In genomic region chr7:24899905-24900304, GRCh38 we compare ENCODE assay signal across 16 cellular contexts.
DNase-seq lines count a peak whose midpoint lies in the region; ATAC-seq and TF ChIP-seq lines count a peak whose summit lies in the region.
"Had no signal": no experiment of that assay in that cellular context is flagged by ENCODE, and none has a peak within 500 bp of the region (broad histone marks: within the 10 kb centered on the region; RNA-seq: fewer than 3 reads in every experiment).

No MANE protein-coding gene starts in this region.

- H3K4me1 ChIP-seq in CD4-positive, CD25-positive, alpha-beta regulatory T cell (ENCODE audit: control insufficient read depth, insufficient read depth, low read length, poor library complexity, severe bottlenecking), result peaks cover 30% of the 10 kb centered on the region
- H3K4me1 ChIP-seq in GM23338 (ENCODE audit: insufficient read depth), result no peaks in the 10 kb centered on the region
- peaks cover 37% of the 10 kb centered on the region for H3K4me1 ChIP-seq in foreskin keratinocyte

- H3K36me3 Mint-ChIP-seq in CD4-positive, CD25-positive, alpha-beta regulatory T cell, result no peaks in the 10 kb centered on the region
- H3K36me3 Mint-ChIP-seq in GM23338 (ENCODE audit: low read depth), result 0 out of 3 replicates have a peak, but pooled peaks cover under 1% of the 10 kb centered on the region

- peaks cover 20% of the 10 kb centered on the region; the same call in 1 of the 2 replicates for H3K79me2 ChIP-seq in GM23338 (replicated peaks; ENCODE audit: insufficient read depth)

- no peaks in the 10 kb centered on the region for H3K9me3 ChIP-seq in CD4-positive, CD25-positive, alpha-beta regulatory T cell (ENCODE audit: control insufficient read depth in 2 of 2, low read length in 2 of 2)

- no peaks in the 10 kb centered on the region for H3K36me3 ChIP-seq in CD4-positive, CD25-positive, alpha-beta regulatory T cell (ENCODE audit: control insufficient read depth, insufficient read depth, low read length)
- H3K36me3 ChIP-seq in GM23338 (ENCODE audit: insufficient read depth), result no peaks in the 10 kb centered on the region

- no peaks in the 10 kb centered on the region; the same call in 1 of the 2 replicates for H4K20me1 ChIP-seq in GM23338 (replicated peaks; ENCODE audit: insufficient read depth)

- no peaks in the 10 kb centered on the region for H3K27me3 ChIP-seq in CD4-positive, CD25-positive, alpha-beta regulatory T cell (ENCODE audit: control insufficient read depth, insufficient read depth, low read length)
- H3K27me3 ChIP-seq in GM23338 (ENCODE audit: insufficient read depth), result no peaks in the 10 kb centered on the region
- H3K27me3 ChIP-seq in foreskin keratinocyte, result no peaks in the 10 kb centered on the region

- H2AFZ ChIP-seq in GM23338, result no peak overlapping the region

- ATAC-seq in CD4-positive, CD25-positive, alpha-beta regulatory T cell (ENCODE audit: low read depth in 2 of 2), result no peak
- ATAC-seq in GM19043 (IDR thresholded peaks at IDR 0.05; ENCODE audit: low read depth, unreplicated experiment) (peak; percentile 66), HG02678 (IDR thresholded peaks at IDR 0.05; ENCODE audit: unreplicated experiment) (peak; percentile 51), HG03457 (IDR thresholded peaks at IDR 0.05; ENCODE audit: unreplicated experiment) (peak; percentile 48), GM23338 (no peak), foreskin keratinocyte (no peak), left cardiac atrium (no peak)
- ATAC-seq: Right ventricle myocardium inferior had no signal

- TF ChIP-seq CTCF in GM23338 (conservative IDR thresholded peaks at IDR 0.05; ENCODE audit: low read depth in 2 of 2), result no peak
- no peak for TF ChIP-seq CTCF in foreskin keratinocyte (conservative IDR thresholded peaks at IDR 0.05)

- peaks cover 25 to 72% (median 55%) of the 10 kb centered on the region in 4 donors for H3K4me1 Mint-ChIP-seq in CD4-positive, CD25-positive, alpha-beta regulatory T cell
- peaks cover 4% of the 10 kb centered on the region; the same call in 2 of the 3 replicates for H3K4me1 Mint-ChIP-seq in GM23338

- H3K4me3 ChIP-seq in CD4-positive, CD25-positive, alpha-beta regulatory T cell (ENCODE audit: low read depth, low read length), result no peak overlapping the region
- no peak overlapping the region for H3K4me3 ChIP-seq in GM23338

- no peak overlapping the region for H3K4me3 Mint-ChIP-seq in CD4-positive, CD25-positive, alpha-beta regulatory T cell
- no peak overlapping the region for H3K4me3 Mint-ChIP-seq in GM23338

- DNase-seq in CD4-positive, CD25-positive, alpha-beta regulatory T cell, result no peak
- DNase-seq in GM23338 (ENCODE audit: low spot score) (no peak), foreskin keratinocyte (no peak), left cardiac atrium (no peak)
- DNase-seq in stimulated activated CD4-positive, alpha-beta T cell treated with anti-CD3 and anti-CD28 coated beads, Interleukin-2, amount 100 ng/mL, for 48 hours, result no peak
- DNase-seq: aorta, EL, foreskin melanocyte, MV-4-11, NCI-H510A treated with DMSO at 0.1 percent for 48 hours, small intestine had no signal

- no peaks in the 10 kb centered on the region for H3K27me3 Mint-ChIP-seq in CD4-positive, CD25-positive, alpha-beta regulatory T cell
- peaks cover 2% of the 10 kb centered on the region for H3K27me3 Mint-ChIP-seq in GM23338 (ENCODE audit: insufficient read depth, low read depth, poor library complexity)

- no peaks in the 10 kb centered on the region for H3K9me2 ChIP-seq in GM23338 (ENCODE audit: insufficient read depth)

- H3F3A ChIP-seq in GM23338 (replicated peaks; ENCODE audit: low read depth), result no peaks in the 10 kb centered on the region

- H3K27ac Mint-ChIP-seq in CD4-positive, CD25-positive, alpha-beta regulatory T cell, result peak overlapping the region in 2 of 3 donors; percentile 46 to 72
- H3K27ac Mint-ChIP-seq in GM23338, result no peak overlapping the region

- no peak overlapping the region for H3K27ac ChIP-seq in CD4-positive, CD25-positive, alpha-beta regulatory T cell (ENCODE audit: insufficient read depth, low read length, poor library complexity, severe bottlenecking)
- no peak overlapping the region for H3K27ac ChIP-seq in GM23338 (ENCODE audit: low read depth)
- H3K27ac ChIP-seq in foreskin keratinocyte, result no peak overlapping the region
- H3K27ac ChIP-seq: HL-60 had no signal

- H3K9me3 Mint-ChIP-seq in CD4-positive, CD25-positive, alpha-beta regulatory T cell, result no peaks in the 10 kb centered on the region
- H3K9me3 Mint-ChIP-seq in GM23338, result no peaks in the 10 kb centered on the region

- intact Hi-C loops in left cardiac atrium (cut with DNase I), result loop anchor here in 1 of 2 donors (5.0 kb wide), 2 partner anchors 72 to 172 kb away; no protein-coding TSS in a partner anchor

- no peak overlapping the region for H3K4me2 ChIP-seq in GM23338

TF ChIP-seq in GM23338, 12 proteins besides CTCF, POLR2A, EP300 and RAD21:
- TF ChIP-seq ZNF331 (CRISPR knock-in tag; IDR thresholded peaks at IDR 0.05; ENCODE audit: low read depth) (no peak), JUNB (IDR thresholded peaks at IDR 0.05; ENCODE audit: unreplicated experiment) (no peak), EZH2 (IDR thresholded peaks at IDR 0.05; ENCODE audit: low read depth, unreplicated experiment) (no peak), REST (IDR thresholded peaks at IDR 0.05; ENCODE audit: unreplicated experiment) (no peak), NANOG (IDR thresholded peaks at IDR 0.05; ENCODE audit: borderline replicate concordance) (no peak), POLR2AphosphoS5 (IDR thresholded peaks at IDR 0.05; ENCODE audit: low read depth) (no peak), EZH2phosphoT487 (IDR thresholded peaks at IDR 0.05; ENCODE audit: unreplicated experiment) (no peak)

Comparison
In these comparisons a context has a peak if more than half of its experiments do, and no peak if none do; other contexts are left out.
1. ATAC-seq: peak in GM19043 (single experiment), HG02678 (single experiment) and HG03457 (single experiment); none in CD4-positive, CD25-positive, alpha-beta regulatory T cell (0 of 2), GM23338 (single experiment), foreskin keratinocyte (single experiment) and left cardiac atrium (0 of 2).